14 cellular contexts compared by ENCODE assay signal in the genomic region with DNA sequence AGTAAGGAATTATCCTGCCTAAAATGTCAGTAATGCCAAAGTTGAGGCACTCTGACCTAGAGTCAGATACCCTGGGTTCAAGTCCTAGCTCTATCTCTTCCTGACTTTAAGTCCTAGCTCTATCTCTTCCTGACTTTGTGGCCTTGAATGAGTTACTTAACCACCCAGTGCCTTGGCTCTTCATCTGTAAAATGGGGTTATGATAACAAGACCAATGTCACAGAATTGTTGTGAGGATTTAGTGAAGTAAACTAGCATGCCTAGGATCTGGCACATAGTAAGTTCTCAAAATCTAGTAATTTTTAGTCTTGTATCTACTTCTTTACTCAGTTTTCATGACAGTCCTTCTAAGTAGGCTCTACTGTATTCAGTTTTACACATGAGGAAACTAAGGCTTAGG. TPM values are rescaled to one million over a fixed set of nuclear protein-coding genes. Genes with fewer than 3 reads are reported as not detected.
DNase-seq lines count a peak whose midpoint lies in the region; ATAC-seq, FAIRE-seq and TF ChIP-seq lines count a peak whose summit lies in the region.
"Had no signal": no experiment of that assay in that cellular context is flagged by ENCODE, and none has a peak within 500 bp of the region (broad histone marks: within the 10 kb centered on the region; RNA-seq: fewer than 3 reads in every experiment).

No MANE protein-coding gene starts in this region.

- intact Hi-C loops in K562 (cut with micrococcal nuclease): no loop called here

- peak overlapping the region; percentile 96 for H3K4me2 ChIP-seq in Karpas-422 (ENCODE audit: low read depth, low read length, poor library complexity, severe bottlenecking)
- no peak overlapping the region for H3K4me2 ChIP-seq in K562 (ENCODE audit: insufficient read depth, low read length)

- H3K4me1 ChIP-seq in Karpas-422 (ENCODE audit: low read length): peaks cover 58% of the 10 kb centered on the region
- H3K4me1 ChIP-seq in K562 (replicated peaks in 1 of 2; ENCODE audit: control insufficient read depth in 2 of 2, insufficient read depth in 2 of 2, low read length in 2 of 2): peaks cover 16 to 30% of the 10 kb centered on the region in 2 experiments; a peak in 4 of 5 replicates
- H3K4me1 ChIP-seq: parathyroid adenoma had no signal

- no peak for TF ChIP-seq RAD21 in K562 (CRISPR knock-in tag; conservative IDR thresholded peaks at IDR 0.05 in 1 of 2, IDR thresholded peaks at IDR 0.05 in 1 of 2)

- TF ChIP-seq POLR2A in K562 (conservative IDR thresholded peaks at IDR 0.05): no peak

- TF ChIP-seq CTCF in K562 (IDR thresholded peaks at IDR 0.05 in 2 of 3, conservative IDR thresholded peaks at IDR 0.05 in 1 of 3; ENCODE audit: insufficient read depth in 2 of 3, low read depth in 1 of 3, low read length in 3 of 3) (no peak), osteocyte (IDR thresholded peaks at IDR 0.05) (no peak), GM10248 (IDR thresholded peaks at IDR 0.05; ENCODE audit: control extremely low read depth, extremely low read depth, low read depth, missing control alignments) (no peak)

- H3K27me3 Mint-ChIP-seq in activated T-cell treated with anti-CD3 and anti-CD28 coated beads, Interleukin-2, amount 50 U/mL, for 24 hours: no peaks in the 10 kb centered on the region
- H3K27me3 Mint-ChIP-seq in osteocyte (ENCODE audit: unreplicated experiment): no peaks in the 10 kb centered on the region

- H3K27ac ChIP-seq in Karpas-422 (ENCODE audit: low read length): no peak overlapping the region
- no peak overlapping the region for H3K27ac ChIP-seq in K562 (ENCODE audit: extremely low read depth, low read depth, low read length)
- H3K27ac ChIP-seq: parathyroid adenoma, thyroid gland had no signal

- CTCF ChIA-PET in K562 (lab: Yijun Ruan, JAX; ENCODE audit: low intra/inter-chr PET ratio) (no interaction called here), GM10248 (lab: Yijun Ruan, JAX) (interaction anchor here (1.0 to 1.1 kb wide), 2 partner anchors 11 to 51 kb away, joined by 3 read pairs; no protein-coding TSS in a partner anchor)

- ATAC-seq in K562 (no peak), GM21528 (IDR thresholded peaks at IDR 0.05; ENCODE audit: low FRiP score, unreplicated experiment) (no peak)

- H4K20me1 ChIP-seq in Karpas-422 (ENCODE audit: insufficient read depth, low read depth, low read length): peaks cover 30% of the 10 kb centered on the region; the same call in 1 of the 2 replicates
- no peaks in the 10 kb centered on the region for H4K20me1 ChIP-seq in K562 (replicated peaks; ENCODE audit: control insufficient read depth, insufficient read depth, low read length)

- POLR2A ChIA-PET in K562 (lab: Yijun Ruan, JAX) (no interaction called here), GM10248 (lab: Yijun Ruan, JAX) (no interaction called here)

- H2AFZ ChIP-seq in Karpas-422 (ENCODE audit: low read length) (no peak overlapping the region), K562 (ENCODE audit: low read depth, low read length) (no peak overlapping the region)
- H2AFZ ChIP-seq: parathyroid adenoma had no signal

- BruUV-seq in K562 (replicated peaks; lab: Mats Ljungman, UMichigan): no TSS peak

- H3K9me1 ChIP-seq in K562 (ENCODE audit: control insufficient read depth, insufficient read depth, low read length): no peaks in the 10 kb centered on the region

- H3K4me3 ChIP-seq in Karpas-422 (ENCODE audit: low read length) (no peak overlapping the region), K562 (no peak overlapping the region)
- H3K4me3 ChIP-seq: thyroid gland had no signal

- DNase-seq in activated T-cell treated with anti-CD3 and anti-CD28 coated beads, Interleukin-2, amount 50 U/mL, for 24 hours: no peak
- DNase-seq in activated T-cell treated with anti-CD3 and anti-CD28 coated beads, Interleukin-2, amount 50 U/mL, for 1 hour: no peak
- DNase-seq in Karpas-422 (no peak), K562 (ENCODE audit: extremely low read depth in 1 of 4, low spot score in 3 of 4) (no peak), osteocyte (ENCODE audit: extremely low spot score, unreplicated experiment) (no peak), GM10248 (ENCODE audit: extremely low spot score) (no peak), DMS153 (lab: John Stamatoyannopoulos, UW) (no peak)
- DNase-seq: ACHN, aorta, mesenchymal stem cell, thyroid gland had no signal

- H3K36me3 Mint-ChIP-seq in activated T-cell treated with anti-CD3 and anti-CD28 coated beads, Interleukin-2, amount 50 U/mL, for 24 hours (ENCODE audit: low read depth): peaks cover 25% of the 10 kb centered on the region
- peaks cover 2% of the 10 kb centered on the region for H3K36me3 Mint-ChIP-seq in osteocyte (ENCODE audit: unreplicated experiment)

- TF ChIP-seq EP300 in K562 (IDR thresholded peaks at IDR 0.05; ENCODE audit: low read length): no peak

- H3K36me3 ChIP-seq in Karpas-422 (ENCODE audit: insufficient read depth, low read length) (no peaks in the 10 kb centered on the region), K562 (ENCODE audit: control insufficient read depth, insufficient read depth, low read length) (no peaks in the 10 kb centered on the region)
- H3K36me3 ChIP-seq: Peyer's patch, thyroid gland had no signal

- no peak overlapping the region for H3K27ac Mint-ChIP-seq in activated T-cell treated with anti-CD3 and anti-CD28 coated beads, Interleukin-2, amount 50 U/mL, for 24 hours
- H3K27ac Mint-ChIP-seq in osteocyte (ENCODE audit: unreplicated experiment): peak overlapping the region; percentile 70

- H3K79me2 ChIP-seq in Karpas-422 (ENCODE audit: low read length) (peaks cover 67% of the 10 kb centered on the region), K562 (ENCODE audit: control insufficient read depth, insufficient read depth, low read length) (peaks cover 9% of the 10 kb centered on the region; the same call in 2 of the 3 replicates)

- no peak for FAIRE-seq in K562 (lab: Jason Lieb, UNC)

- peaks cover 80% of the 10 kb centered on the region for H3K4me1 Mint-ChIP-seq in activated T-cell treated with anti-CD3 and anti-CD28 coated beads, Interleukin-2, amount 50 U/mL, for 24 hours (ENCODE audit: low read depth)
- H3K4me1 Mint-ChIP-seq in osteocyte (ENCODE audit: unreplicated experiment): peaks cover 67% of the 10 kb centered on the region

- in situ Hi-C loops in K562 (cut with MboI): no loop called here

- H3K27me3 ChIP-seq in Karpas-422 (ENCODE audit: low read length): no peaks in the 10 kb centered on the region
- H3K27me3 ChIP-seq in K562 (ENCODE audit: control insufficient read depth in 2 of 2, insufficient read depth in 2 of 2, low read length in 2 of 2): no peaks in the 10 kb centered on the region
- H3K27me3 ChIP-seq: Peyer's patch, thyroid gland had no signal

- H3K9me3 Mint-ChIP-seq in activated T-cell treated with anti-CD3 and anti-CD28 coated beads, Interleukin-2, amount 50 U/mL, for 24 hours: no peaks in the 10 kb centered on the region
- H3K9me3 Mint-ChIP-seq in osteocyte (ENCODE audit: unreplicated experiment): no peaks in the 10 kb centered on the region

- no peaks in the 10 kb centered on the region for H3K9me3 ChIP-seq in Karpas-422 (ENCODE audit: low read length)
- no peaks in the 10 kb centered on the region for H3K9me3 ChIP-seq in K562 (replicated peaks; ENCODE audit: control insufficient read depth, insufficient read depth, low read depth, low read length)
- H3K9me3 ChIP-seq: Peyer's patch, thyroid gland had no signal

- H3K9me2 ChIP-seq in Karpas-422 (replicated peaks; ENCODE audit: insufficient read depth, low read length): no peaks in the 10 kb centered on the region

- H3K4me3 Mint-ChIP-seq in activated T-cell treated with anti-CD3 and anti-CD28 coated beads, Interleukin-2, amount 50 U/mL, for 24 hours: peak overlapping the region; percentile 28
- H3K4me3 Mint-ChIP-seq in osteocyte (ENCODE audit: unreplicated experiment): peak overlapping the region; percentile 93

- no peak overlapping the region for H3K9ac ChIP-seq in Karpas-422 (ENCODE audit: low read length)
- no peak overlapping the region for H3K9ac ChIP-seq in K562 (ENCODE audit: insufficient read depth in 1 of 2, low read depth in 2 of 2, low read length in 2 of 2)
- H3K9ac ChIP-seq: parathyroid adenoma had no signal

TF ChIP-seq in K562, 482 proteins besides CTCF, POLR2A, EP300 and RAD21:
- TF ChIP-seq RBM25 (IDR thresholded peaks at IDR 0.05; ENCODE audit: low read depth, low read length, severe bottlenecking): peak; percentile 55
- no peak for TF ChIP-seq TRIM24 (IDR thresholded peaks at IDR 0.05)
- TF ChIP-seq POLR2G (IDR thresholded peaks at IDR 0.05; ENCODE audit: low read depth, low read length): no peak
- 0 out of 2 replicates have a peak, but pooled peaks have one; percentile 39 for TF ChIP-seq BCOR (IDR thresholded peaks at IDR 0.05)
- no peak for TF ChIP-seq ZNF175 (CRISPR knock-in tag; IDR thresholded peaks at IDR 0.05; ENCODE audit: low read depth)

RNA-seq across cellular contexts. Expression of gene TRIM32, which starts 2.0 kb away (rescaled TPM):
- total RNA-seq in Karpas-422 (2014; rRNA removed; shearing (Covaris generic); ENCODE audit: low replicate concordance): 20.7 and 23.9 TPM in 2 replicates
- total RNA-seq in K562 (2011; cell fraction: chromatin; rRNA removed; ENCODE audit: low replicate concordance): 14.2 and 15.9 TPM in 2 replicates
- 10.7 TPM in 2 replicates for total RNA-seq in K562 (2011; cell fraction: nucleolus; rRNA removed)
- 11.1 and 11.5 TPM in 2 replicates for total RNA-seq in K562 (2011; cell fraction: nucleoplasm; rRNA removed)
- total RNA-seq in K562 (2014; rRNA removed) (4.4 and 5.8 TPM in 2 replicates), K562 (2014; rRNA removed; fragmentation: Illumina TruSeq; extraction: Trizol) (3.9 and 4.9 TPM in 2 replicates), K562 (2015; rRNA removed; fragmentation: Illumina TruSeq; extraction: Trizol) (5.8 and 5.9 TPM in 2 replicates), K562 (2021) (8.2 and 9.4 TPM in 2 replicates), osteocyte (33.8 and 38.9 TPM in 2 replicates)
- polyA plus RNA-seq in K562 (2011; rRNA removed) (7.3 and 9.3 TPM in 2 replicates), K562 (2014; fragmentation: Illumina TruSeq; extraction: Trizol) (5.8 and 6.4 TPM in 2 replicates), K562 (2014; fragmentation: Nextera tagmentation; extraction: Ambion mirVana) (1 to 10 TPM; 7.6 to 9.3 TPM), K562 (2014; rRNA removed) (3.5 and 3.6 TPM in 2 replicates)
- polyA plus RNA-seq in K562 (2011; cell fraction: cytosol; rRNA removed): 6.6 and 7.3 TPM in 2 replicates
- polyA plus RNA-seq in K562 (2011; cell fraction: nucleus; rRNA removed): 6.5 and 9.3 TPM in 2 replicates
- polyA plus RNA-seq in K562 (2012): 5.3 and 6.1 TPM in 2 replicates
- polyA minus RNA-seq in K562 (2011; rRNA and poly(A)+ RNA removed): 13.6 and 18.4 TPM in 2 replicates
- 4.6 and 6.0 TPM in 2 replicates for polyA minus RNA-seq in K562 (2011; cell fraction: cytosol; rRNA and poly(A)+ RNA removed)
- polyA minus RNA-seq in K562 (2011; cell fraction: nucleus; rRNA and poly(A)+ RNA removed): 8.3 and 10.7 TPM in 2 replicates
